ENCODE assay signal across 35 cellular contexts in genomic region chr15:45858491-45858890, GRCh38.
A peak's percentile ranks its signal among the peaks of the same experiment; 100 is the strongest.
DNase-seq lines count a peak whose midpoint lies in the region; ATAC-seq and TF ChIP-seq lines count a peak whose summit lies in the region.
"Had no signal": no experiment of that assay in that cellular context is flagged by ENCODE, and none has a peak within 500 bp of the region (broad histone marks: within the 10 kb centered on the region; RNA-seq: fewer than 3 reads in every experiment).

No MANE protein-coding gene starts in this region.

- H3K9me3 ChIP-seq in SJSA1 (replicated peaks), result no peaks in the 10 kb centered on the region
- H3K9me3 ChIP-seq in osteoblast (ENCODE audit: low read depth, low read length), result no peaks in the 10 kb centered on the region
- H3K9me3 ChIP-seq: A549, BE2C, Caco-2 had no signal

- CTCF ChIA-PET in HEK293T (lab: Yijun Ruan, JAX), result no interaction called here
- CTCF ChIA-PET in activated CD4-positive, alpha-beta memory T cell treated with anti-CD3 and anti-CD28 coated beads for 36 hours (lab: Charles Lee), result no interaction called here

- H3K4me1 ChIP-seq in SJSA1 (replicated peaks), result peaks cover 60% of the 10 kb centered on the region
- peaks cover 47% of the 10 kb centered on the region for H3K4me1 ChIP-seq in foreskin keratinocyte
- H3K4me1 ChIP-seq in osteoblast (ENCODE audit: insufficient read depth, low read length), result no peaks in the 10 kb centered on the region
- H3K4me1 ChIP-seq: A549, BE2C had no signal

- no peak overlapping the region for H3K4me3 Mint-ChIP-seq in activated CD4-positive, alpha-beta memory T cell treated with anti-CD3 and anti-CD28 coated beads for 36 hours
- H3K4me3 Mint-ChIP-seq: B cell; CD14-positive monocyte; CD4-positive, alpha-beta memory T cell; CD4-positive, alpha-beta T cell; CD4-positive, CD25-positive, alpha-beta regulatory T cell; CD8-positive, alpha-beta memory T cell; CD8-positive, alpha-beta T cell had no signal

- H3K36me3 ChIP-seq in SJSA1 (no peaks in the 10 kb centered on the region), osteoblast (ENCODE audit: insufficient read depth, low read length) (no peaks in the 10 kb centered on the region)
- H3K36me3 ChIP-seq: BE2C; BLaER1 treated with 17β-estradiol and CSF1 and Interleukin-3, amounts not matched to agents 10 nM and 100 nM had no signal

- H3K27me3 ChIP-seq in SJSA1 (replicated peaks) (no peaks in the 10 kb centered on the region), foreskin keratinocyte (no peaks in the 10 kb centered on the region), osteoblast (ENCODE audit: insufficient read depth, low read length) (no peaks in the 10 kb centered on the region)
- H3K27me3 ChIP-seq: BE2C, BLaER1 had no signal

- no peaks in the 10 kb centered on the region for H3K4me1 Mint-ChIP-seq in activated CD4-positive, alpha-beta memory T cell treated with anti-CD3 and anti-CD28 coated beads for 36 hours (ENCODE audit: low read depth)
- H3K4me1 Mint-ChIP-seq: B cell; CD14-positive monocyte; CD4-positive, alpha-beta memory T cell; CD4-positive, CD25-positive, alpha-beta regulatory T cell; CD8-positive, alpha-beta memory T cell had no signal

- intact Hi-C loops in activated CD4-positive, alpha-beta memory T cell treated with anti-CD3 and anti-CD28 coated beads for 36 hours (cut with micrococcal nuclease), result no loop called here

- H3K27ac Mint-ChIP-seq in activated CD4-positive, alpha-beta memory T cell treated with anti-CD3 and anti-CD28 coated beads for 36 hours, result no peak overlapping the region
- H3K27ac Mint-ChIP-seq: B cell; CD14-positive monocyte; CD4-positive, alpha-beta memory T cell; CD4-positive, alpha-beta T cell; CD4-positive, CD25-positive, alpha-beta regulatory T cell; CD8-positive, alpha-beta memory T cell; CD8-positive, alpha-beta T cell had no signal

- peaks cover 8% of the 10 kb centered on the region for H3K27me3 Mint-ChIP-seq in activated CD4-positive, alpha-beta memory T cell treated with anti-CD3 and anti-CD28 coated beads for 36 hours
- H3K27me3 Mint-ChIP-seq: B cell; CD4-positive, alpha-beta T cell; CD4-positive, CD25-positive, alpha-beta regulatory T cell had no signal

- H3K4me3 ChIP-seq in SJSA1 (no peak overlapping the region), osteoblast (ENCODE audit: insufficient read depth, low read length) (no peak overlapping the region)
- H3K4me3 ChIP-seq: A549; BLaER1; BLaER1 treated with 17β-estradiol and CSF1 and Interleukin-3, amounts not matched to agents 10 nM and 100 nM had no signal

- H3K4me2 ChIP-seq in osteoblast (ENCODE audit: insufficient read depth, low read length), result no peak overlapping the region
- H3K4me2 ChIP-seq: A549; BLaER1; BLaER1 treated with 17β-estradiol and CSF1 and Interleukin-3, amounts not matched to agents 10 nM and 100 nM had no signal

- peak; percentile 54 for DNase-seq in M059J (ENCODE audit: low read depth)
- DNase-seq in SJSA1 (ENCODE audit: low read depth in 1 of 2, low spot score in 2 of 2), result peak in 1 of 2 experiments; percentile 53
- peak in 1 of 2 donors; percentile 54 for DNase-seq in foreskin keratinocyte
- peak; percentile 54 for DNase-seq in kidney tubule cell (ENCODE audit: low spot score)
- no peak for DNase-seq in HEK293T (ENCODE audit: extremely low spot score)
- no peak for DNase-seq in activated CD4-positive, alpha-beta memory T cell treated with anti-CD3 and anti-CD28 coated beads for 36 hours
- no peak for DNase-seq in osteoblast (ENCODE audit: insufficient read length, low spot score, missing footprints)
- DNase-seq: 8988T; ACHN; AML-193; BE2C; C1 segment of cervical spinal cord; Caco-2; Calu3; CD4-positive, alpha-beta memory T cell; CD4-positive, alpha-beta T cell; CD4-positive, CD25-positive, alpha-beta regulatory T cell; CD8-positive, alpha-beta memory T cell; CD8-positive, alpha-beta T cell; COR-L47; DMS 273 treated with DMSO at 0.1 percent for 48 hours; DMS153; DMS53; DMS79; DMS79 treated with DMSO at 0.1 percent for 48 hours; DND-41; EL had no signal

- peak; percentile 4 for ATAC-seq in foreskin keratinocyte
- ATAC-seq in HG03354 (IDR thresholded peaks at IDR 0.05; ENCODE audit: poor library complexity, severe bottlenecking, unreplicated experiment), result no peak
- ATAC-seq: A549; CD8-positive, alpha-beta T cell had no signal

- H3K9me3 Mint-ChIP-seq in activated CD4-positive, alpha-beta memory T cell treated with anti-CD3 and anti-CD28 coated beads for 36 hours, result no peaks in the 10 kb centered on the region
- H3K9me3 Mint-ChIP-seq: CD4-positive, alpha-beta T cell; CD8-positive, alpha-beta T cell had no signal

- no peaks in the 10 kb centered on the region for H3K79me2 ChIP-seq in osteoblast (ENCODE audit: insufficient read depth, low read length)

- H3K36me3 Mint-ChIP-seq in activated CD4-positive, alpha-beta memory T cell treated with anti-CD3 and anti-CD28 coated beads for 36 hours, result no peaks in the 10 kb centered on the region
- H3K36me3 Mint-ChIP-seq: CD14-positive monocyte; CD4-positive, alpha-beta memory T cell; CD4-positive, CD25-positive, alpha-beta regulatory T cell; CD8-positive, alpha-beta memory T cell; CD8-positive, alpha-beta T cell had no signal

- no peak overlapping the region for H2AFZ ChIP-seq in osteoblast (ENCODE audit: low read length)

- no peaks in the 10 kb centered on the region for H4K20me1 ChIP-seq in osteoblast (ENCODE audit: insufficient read depth, low read length)
- H4K20me1 ChIP-seq: BLaER1; BLaER1 treated with 17β-estradiol and CSF1 and Interleukin-3, amounts not matched to agents 10 nM and 100 nM had no signal

- TF ChIP-seq CTCF in foreskin keratinocyte (conservative IDR thresholded peaks at IDR 0.05), result no peak
- TF ChIP-seq CTCF in osteoblast (IDR thresholded peaks at IDR 0.05; ENCODE audit: extremely low read depth, low read depth, low read length), result no peak

- H3K27ac ChIP-seq in SJSA1, result peak overlapping the region; percentile 46
- no peak overlapping the region for H3K27ac ChIP-seq in foreskin keratinocyte
- H3K27ac ChIP-seq in osteoblast (ENCODE audit: low read depth, low read length), result no peak overlapping the region
- H3K27ac ChIP-seq: 22Rv1; A549; BLaER1; BLaER1 treated with 17β-estradiol and CSF1 and Interleukin-3, amounts not matched to agents 10 nM and 100 nM; C4-2B had no signal

- POLR2A ChIA-PET in HEK293T (lab: Yijun Ruan, JAX), result no interaction called here
- POLR2A ChIA-PET in activated CD4-positive, alpha-beta memory T cell treated with anti-CD3 and anti-CD28 coated beads for 36 hours (lab: Charles Lee), result no interaction called here

TF ChIP-seq in HEK293T, 16 proteins besides CTCF, POLR2A, EP300 and RAD21:
- TF ChIP-seq FOXK2 (IDR thresholded peaks at IDR 0.05), result no peak
- TF ChIP-seq ZNF384 (IDR thresholded peaks at IDR 0.05), result no peak
- no peak for TF ChIP-seq CTBP1 (IDR thresholded peaks at IDR 0.05; ENCODE audit: borderline replicate concordance)
- TF ChIP-seq TARDBP (IDR thresholded peaks at IDR 0.05), result no peak
- TF ChIP-seq PKNOX1 (IDR thresholded peaks at IDR 0.05), result no peak
- no peak for TF ChIP-seq NFRKB (IDR thresholded peaks at IDR 0.05)

Comparison
In these comparisons a context has a peak if more than half of its experiments do, and no peak if none do; other contexts are left out.
1. DNase-seq: peak in M059J (single experiment) and kidney tubule cell (single experiment); none in HEK293T (single experiment), activated CD4-positive, alpha-beta memory T cell treated with anti-CD3 and anti-CD28 coated beads for 36 hours (single experiment) and osteoblast (single experiment).